Comparison of ENCODE assay signal across 1 cellular context in genomic region chr20:2631228-2631627, GRCh38.
TF ChIP-seq lines count a peak whose summit lies in the region.

No MANE protein-coding gene starts in this region.

TF ChIP-seq in HepG2, 621 proteins besides CTCF, POLR2A, EP300 and RAD21:
- TF ChIP-seq ZNF329 (CRISPR knock-in tag; IDR thresholded peaks at IDR 0.05; ENCODE audit: low read depth) (no peak), SNAPC2 (CRISPR knock-in tag; IDR thresholded peaks at IDR 0.05) (no peak), ZNF407 (CRISPR knock-in tag; IDR thresholded peaks at IDR 0.05; ENCODE audit: not compliant biosample characterization) (no peak), ZNF253 (CRISPR knock-in tag; IDR thresholded peaks at IDR 0.05; ENCODE audit: borderline replicate concordance) (no peak), ZBTB1 (CRISPR knock-in tag; IDR thresholded peaks at IDR 0.05; ENCODE audit: borderline replicate concordance) (no peak), TGIF2 (CRISPR knock-in tag; IDR thresholded peaks at IDR 0.05) (no peak), ISL2 (CRISPR knock-in tag; IDR thresholded peaks at IDR 0.05) (no peak)
TF ChIP-seq in HepG2: peak in this region for 0.
